Comparison of ENCODE assay signal across 1 cellular context in genomic region chr5:169548315-169548714, GRCh38.
TF ChIP-seq lines count a peak whose summit lies in the region.

No MANE protein-coding gene starts in this region.

TF ChIP-seq in GM23338, 12 proteins besides CTCF, POLR2A, EP300 and RAD21 (continued from another document):
- TF ChIP-seq ZNF462 (CRISPR knock-in tag; IDR thresholded peaks at IDR 0.05), result no peak
TF ChIP-seq in GM23338: peak in this region for 0.
